ENCODE assay signal across 8 cellular contexts in genomic region chrX:81121513-81122363, GRCh38.
A peak's percentile ranks its signal among the peaks of the same experiment; 100 is the strongest.
DNase-seq lines count a peak whose midpoint lies in the region; ATAC-seq and TF ChIP-seq lines count a peak whose summit lies in the region.

No MANE protein-coding gene starts in this region.

- peaks cover 38% of the 10 kb centered on the region for H3K27me3 Mint-ChIP-seq in neural crest cell (ENCODE audit: low read depth)
- H3K27me3 Mint-ChIP-seq in stimulated activated naive CD8-positive, alpha-beta T cell treated with anti-CD3 and anti-CD28 coated beads, Interleukin-15, amount 100 ng/mL, for 72 hours = no peaks in the 10 kb centered on the region

- H3K36me3 Mint-ChIP-seq in neural crest cell (ENCODE audit: low read depth) = no peaks in the 10 kb centered on the region

- ATAC-seq in GM21526 (IDR thresholded peaks at IDR 0.05; ENCODE audit: low FRiP score, unreplicated experiment) = peak; percentile 96
- ATAC-seq in stimulated activated naive CD8-positive, alpha-beta T cell treated with anti-CD3 and anti-CD28 coated beads, Interleukin-15, amount 100 ng/mL, for 72 hours = peak; percentile 96

- H3K27ac Mint-ChIP-seq in neural crest cell (ENCODE audit: unreplicated experiment) = peak overlapping the region; percentile 95
- H3K27ac Mint-ChIP-seq in stimulated activated naive CD8-positive, alpha-beta T cell treated with anti-CD3 and anti-CD28 coated beads, Interleukin-15, amount 100 ng/mL, for 72 hours = peak overlapping the region; percentile 48 to 97

- no peak overlapping the region for H3K27ac ChIP-seq in HUES64 (ENCODE audit: low read depth, low read length)

- H3K9ac ChIP-seq in HUES64 (ENCODE audit: low read depth, low read length) = peak overlapping the region; percentile 74

- H3K9me3 Mint-ChIP-seq in neural crest cell = no peaks in the 10 kb centered on the region
- H3K9me3 Mint-ChIP-seq in stimulated activated naive CD8-positive, alpha-beta T cell treated with anti-CD3 and anti-CD28 coated beads, Interleukin-15, amount 100 ng/mL, for 72 hours = no peaks in the 10 kb centered on the region

- TF ChIP-seq CTCF in neural crest cell (conservative IDR thresholded peaks at IDR 0.05) = no peak

- no peaks in the 10 kb centered on the region for H3K9me3 ChIP-seq in HUES64 (ENCODE audit: insufficient read depth, low read depth, low read length)

- peak overlapping the region; percentile 94 for H3K4me3 ChIP-seq in HUES64 (ENCODE audit: low read length)

- H3K4me1 Mint-ChIP-seq in neural crest cell = peaks cover 5% of the 10 kb centered on the region
- H3K4me1 Mint-ChIP-seq in stimulated activated naive CD8-positive, alpha-beta T cell treated with anti-CD3 and anti-CD28 coated beads, Interleukin-15, amount 100 ng/mL, for 72 hours = peaks cover 4% of the 10 kb centered on the region

- DNase-seq in DMS 273 (lab: John Stamatoyannopoulos, UW; ENCODE audit: unreplicated experiment) = peak; percentile 92
- peak; percentile 82 for DNase-seq in SHP77 treated with DMSO at 0.1 percent for 48 hours (lab: John Stamatoyannopoulos, UW)
- peak; percentile 78 for DNase-seq in activated gamma-delta T cell treated with Interleukin-2 at 50 U/mL for 16 hours
- peak; percentile 89 for DNase-seq in foreskin melanocyte
- DNase-seq in neural crest cell (ENCODE audit: low read depth, low spot score) = peak; percentile 82
- DNase-seq in stimulated activated naive CD8-positive, alpha-beta T cell treated with anti-CD3 and anti-CD28 coated beads, Interleukin-15, amount 100 ng/mL, for 72 hours = peak; percentile 80 to 89

- no peaks in the 10 kb centered on the region for H3K4me1 ChIP-seq in HUES64 (ENCODE audit: insufficient read depth, low read length)

- H3K36me3 ChIP-seq in HUES64 (ENCODE audit: insufficient read depth, low read length) = no peaks in the 10 kb centered on the region

- H3K27me3 ChIP-seq in HUES64 (ENCODE audit: insufficient read depth, low read length) = peaks cover 19% of the 10 kb centered on the region

- WGBS in HUES64 = 1% methylated on average over 33 of the region's 34 CpGs

- H3K4me3 Mint-ChIP-seq in neural crest cell = peak overlapping the region; percentile 94
- H3K4me3 Mint-ChIP-seq in stimulated activated naive CD8-positive, alpha-beta T cell treated with anti-CD3 and anti-CD28 coated beads, Interleukin-15, amount 100 ng/mL, for 72 hours = peak overlapping the region; percentile 85 to 87
